Comparison of ENCODE assay signal across 1 cellular context in the genomic region with DNA sequence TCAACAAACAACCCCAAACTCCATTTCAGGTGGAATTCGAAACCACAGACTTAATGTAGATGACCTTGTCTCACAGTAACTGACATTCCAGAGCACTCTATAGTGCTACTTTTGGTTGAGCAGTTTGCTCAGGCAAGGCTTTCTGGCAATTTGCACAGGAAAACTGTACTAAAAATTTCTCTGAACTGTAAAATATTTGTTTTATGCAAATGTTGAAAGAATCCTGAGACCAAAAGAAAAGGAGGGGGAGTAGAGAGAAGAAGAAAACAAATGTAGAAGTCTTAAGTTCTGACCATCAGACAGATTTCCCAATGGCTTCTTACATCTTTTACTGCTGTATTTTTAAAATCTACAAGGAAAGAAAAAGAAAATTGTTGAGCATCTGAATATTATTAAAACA.
TF ChIP-seq lines count a peak whose summit lies in the region.

No MANE protein-coding gene starts in this region.

TF ChIP-seq in A549, 52 proteins besides CTCF, POLR2A, EP300 and RAD21:
- TF ChIP-seq, protein P1, sequence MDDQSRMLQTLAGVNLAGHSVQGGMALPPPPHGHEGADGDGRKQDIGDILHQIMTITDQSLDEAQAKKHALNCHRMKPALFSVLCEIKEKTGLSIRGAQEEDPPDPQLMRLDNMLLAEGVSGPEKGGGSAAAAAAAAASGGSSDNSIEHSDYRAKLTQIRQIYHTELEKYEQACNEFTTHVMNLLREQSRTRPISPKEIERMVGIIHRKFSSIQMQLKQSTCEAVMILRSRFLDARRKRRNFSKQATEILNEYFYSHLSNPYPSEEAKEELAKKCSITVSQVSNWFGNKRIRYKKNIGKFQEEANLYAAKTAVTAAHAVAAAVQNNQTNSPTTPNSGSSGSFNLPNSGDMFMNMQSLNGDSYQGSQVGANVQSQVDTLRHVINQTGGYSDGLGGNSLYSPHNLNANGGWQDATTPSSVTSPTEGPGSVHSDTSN (IDR thresholded peaks at IDR 0.05) = no peak
- TF ChIP-seq, protein P2, sequence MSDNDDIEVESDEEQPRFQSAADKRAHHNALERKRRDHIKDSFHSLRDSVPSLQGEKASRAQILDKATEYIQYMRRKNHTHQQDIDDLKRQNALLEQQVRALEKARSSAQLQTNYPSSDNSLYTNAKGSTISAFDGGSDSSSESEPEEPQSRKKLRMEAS (IDR thresholded peaks at IDR 0.05) = no peak
- no peak for TF ChIP-seq EHF (CRISPR knock-in tag; IDR thresholded peaks at IDR 0.05)
- TF ChIP-seq, protein P3, sequence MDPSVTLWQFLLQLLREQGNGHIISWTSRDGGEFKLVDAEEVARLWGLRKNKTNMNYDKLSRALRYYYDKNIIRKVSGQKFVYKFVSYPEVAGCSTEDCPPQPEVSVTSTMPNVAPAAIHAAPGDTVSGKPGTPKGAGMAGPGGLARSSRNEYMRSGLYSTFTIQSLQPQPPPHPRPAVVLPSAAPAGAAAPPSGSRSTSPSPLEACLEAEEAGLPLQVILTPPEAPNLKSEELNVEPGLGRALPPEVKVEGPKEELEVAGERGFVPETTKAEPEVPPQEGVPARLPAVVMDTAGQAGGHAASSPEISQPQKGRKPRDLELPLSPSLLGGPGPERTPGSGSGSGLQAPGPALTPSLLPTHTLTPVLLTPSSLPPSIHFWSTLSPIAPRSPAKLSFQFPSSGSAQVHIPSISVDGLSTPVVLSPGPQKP (IDR thresholded peaks at IDR 0.05; ENCODE audit: low read depth, low read length) = no peak
- no peak for TF ChIP-seq MYC (IDR thresholded peaks at IDR 0.05; ENCODE audit: borderline replicate concordance, low read length)
- TF ChIP-seq, protein P4, sequence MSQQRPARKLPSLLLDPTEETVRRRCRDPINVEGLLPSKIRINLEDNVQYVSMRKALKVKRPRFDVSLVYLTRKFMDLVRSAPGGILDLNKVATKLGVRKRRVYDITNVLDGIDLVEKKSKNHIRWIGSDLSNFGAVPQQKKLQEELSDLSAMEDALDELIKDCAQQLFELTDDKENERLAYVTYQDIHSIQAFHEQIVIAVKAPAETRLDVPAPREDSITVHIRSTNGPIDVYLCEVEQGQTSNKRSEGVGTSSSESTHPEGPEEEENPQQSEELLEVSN (IDR thresholded peaks at IDR 0.05; ENCODE audit: borderline replicate concordance, low read depth) = no peak
- TF ChIP-seq JUN (IDR thresholded peaks at IDR 0.05) = no peak
- no peak for TF ChIP-seq SMC3 (IDR thresholded peaks at IDR 0.05)
- TF ChIP-seq HDAC2 (IDR thresholded peaks at IDR 0.05) = no peak
- TF ChIP-seq KDM1A (IDR thresholded peaks at IDR 0.05; ENCODE audit: low read depth) = no peak
- TF ChIP-seq ZC3H11A (IDR thresholded peaks at IDR 0.05) = no peak
- no peak for TF ChIP-seq SREBF2 (IDR thresholded peaks at IDR 0.05)
- no peak for TF ChIP-seq CHD4 (IDR thresholded peaks at IDR 0.05; ENCODE audit: borderline replicate concordance)
- TF ChIP-seq MAZ (IDR thresholded peaks at IDR 0.05; ENCODE audit: borderline replicate concordance, low read depth, low read length) = no peak
